21 cellular contexts compared by ENCODE assay signal in the genomic region with DNA sequence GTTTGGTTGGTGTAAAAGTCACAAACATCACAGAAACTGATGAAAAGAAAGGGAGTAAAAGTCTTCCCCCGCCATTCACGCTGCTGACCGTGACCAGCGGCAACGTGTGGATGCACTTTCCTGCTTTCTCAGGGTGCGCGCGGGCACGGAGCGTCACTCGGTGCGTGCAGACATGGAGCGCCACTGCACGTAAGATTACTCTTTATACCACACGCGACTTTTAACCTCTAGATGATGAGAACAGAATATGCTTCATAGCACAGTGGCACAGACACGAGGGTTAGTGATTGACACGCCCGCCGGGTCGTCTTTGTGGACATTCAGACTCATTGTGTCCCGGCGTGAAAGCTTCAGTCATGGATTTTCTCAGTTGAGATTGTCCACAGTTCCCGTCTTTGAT. TPM values are rescaled to one million over a fixed set of nuclear protein-coding genes. Genes with fewer than 3 reads are reported as not detected.
DNase-seq lines count a peak whose midpoint lies in the region; ATAC-seq and TF ChIP-seq lines count a peak whose summit lies in the region.
"Had no signal": no experiment of that assay in that cellular context is flagged by ENCODE, and none has a peak within 500 bp of the region (broad histone marks: within the 10 kb centered on the region; RNA-seq: fewer than 3 reads in every experiment).

No MANE protein-coding gene starts in this region.

- no peak overlapping the region for H2BK12ac ChIP-seq in trophoblast cell (ENCODE audit: low read length)

- POLR2A ChIA-PET in activated naive CD8-positive, alpha-beta T cell treated with anti-CD3 and anti-CD28 coated beads, Interleukin-2, amount 10 ng/mL, durations not matched to agents 7 days and 5 days (lab: Charles Lee): no interaction called here

- TF ChIP-seq CTCF in RWPE2 (IDR thresholded peaks at IDR 0.05; ENCODE audit: poor library complexity, severe bottlenecking): no peak

- no peaks in the 10 kb centered on the region for H3K27me3 Mint-ChIP-seq in activated naive CD8-positive, alpha-beta T cell treated with anti-CD3 and anti-CD28 coated beads, Interleukin-2, amount 10 ng/mL, durations not matched to agents 7 days and 5 days
- H3K27me3 Mint-ChIP-seq in activated naive CD8-positive, alpha-beta T cell treated with anti-CD3 and anti-CD28 coated beads, Interleukin-2, amount 50 U/mL, for 24 hours: no peaks in the 10 kb centered on the region
- H3K27me3 Mint-ChIP-seq: CD4-positive, CD25-positive, alpha-beta regulatory T cell; IgD-negative memory B cell had no signal

- H3K79me2 ChIP-seq in trophoblast cell (ENCODE audit: control insufficient read depth, insufficient read depth, low read length, poor library complexity): no peaks in the 10 kb centered on the region

- no peak overlapping the region for H3K18ac ChIP-seq in trophoblast cell (ENCODE audit: low read length)

- H3K27me3 ChIP-seq in RWPE2 (ENCODE audit: insufficient read depth, poor library complexity, severe bottlenecking) (no peaks in the 10 kb centered on the region), trophoblast cell (ENCODE audit: insufficient read depth, low read length) (no peaks in the 10 kb centered on the region)

- H3K79me1 ChIP-seq in trophoblast cell (ENCODE audit: low read length): no peaks in the 10 kb centered on the region

- H3K4ac ChIP-seq in trophoblast cell (ENCODE audit: low read depth, low read length): no peak overlapping the region

- no peak overlapping the region for H2BK120ac ChIP-seq in trophoblast cell (ENCODE audit: insufficient read depth, low read length, poor library complexity)

- ATAC-seq in activated naive CD8-positive, alpha-beta T cell treated with anti-CD3 and anti-CD28 coated beads, Interleukin-2, amount 10 ng/mL, durations not matched to agents 7 days and 5 days (ENCODE audit: low read depth): no peak
- ATAC-seq in activated naive CD8-positive, alpha-beta T cell treated with anti-CD3 and anti-CD28 coated beads, Interleukin-2, amount 50 U/mL, for 24 hours: no peak
- no peak for ATAC-seq in RWPE2 (ENCODE audit: low read depth)
- ATAC-seq in GM19324 (IDR thresholded peaks at IDR 0.05; ENCODE audit: low FRiP score, unreplicated experiment): no peak
- ATAC-seq: HCT116, Right ventricle myocardium inferior had no signal

- no peaks in the 10 kb centered on the region for H3K4me1 Mint-ChIP-seq in activated naive CD8-positive, alpha-beta T cell treated with anti-CD3 and anti-CD28 coated beads, Interleukin-2, amount 10 ng/mL, durations not matched to agents 7 days and 5 days
- no peaks in the 10 kb centered on the region for H3K4me1 Mint-ChIP-seq in activated naive CD8-positive, alpha-beta T cell treated with anti-CD3 and anti-CD28 coated beads, Interleukin-2, amount 50 U/mL, for 24 hours
- H3K4me1 Mint-ChIP-seq: CD4-positive, CD25-positive, alpha-beta regulatory T cell had no signal

- no peak overlapping the region for H3K27ac ChIP-seq in RWPE2 (ENCODE audit: poor library complexity, severe bottlenecking)
- no peak overlapping the region for H3K27ac ChIP-seq in trophoblast cell (ENCODE audit: low read depth, low read length)
- H3K27ac ChIP-seq: KMS-11 had no signal

- H3K27ac Mint-ChIP-seq in activated naive CD8-positive, alpha-beta T cell treated with anti-CD3 and anti-CD28 coated beads, Interleukin-2, amount 10 ng/mL, durations not matched to agents 7 days and 5 days: no peak overlapping the region
- H3K27ac Mint-ChIP-seq in activated naive CD8-positive, alpha-beta T cell treated with anti-CD3 and anti-CD28 coated beads, Interleukin-2, amount 50 U/mL, for 24 hours: no peak overlapping the region
- H3K27ac Mint-ChIP-seq: CD4-positive, CD25-positive, alpha-beta regulatory T cell; IgD-negative memory B cell had no signal

- no CpG with 5 or more reads among the region's 24 CpGs for WGBS in trophoblast cell (ENCODE audit: extremely low coverage, insufficient coverage, insufficient read length)

- H4K8ac ChIP-seq in trophoblast cell (ENCODE audit: low read depth, low read length): no peak overlapping the region

- H3K9me3 ChIP-seq in RWPE2 (ENCODE audit: severe bottlenecking) (no peaks in the 10 kb centered on the region), trophoblast cell (ENCODE audit: insufficient read depth, low read depth, low read length) (no peaks in the 10 kb centered on the region)

- no peak overlapping the region for H3K4me3 Mint-ChIP-seq in activated naive CD8-positive, alpha-beta T cell treated with anti-CD3 and anti-CD28 coated beads, Interleukin-2, amount 10 ng/mL, durations not matched to agents 7 days and 5 days
- H3K4me3 Mint-ChIP-seq in activated naive CD8-positive, alpha-beta T cell treated with anti-CD3 and anti-CD28 coated beads, Interleukin-2, amount 50 U/mL, for 24 hours: no peak overlapping the region
- H3K4me3 Mint-ChIP-seq: CD4-positive, CD25-positive, alpha-beta regulatory T cell; IgD-negative memory B cell had no signal

- no peak overlapping the region for H4K91ac ChIP-seq in trophoblast cell (ENCODE audit: low read depth, low read length)

- H3K36me3 Mint-ChIP-seq in activated naive CD8-positive, alpha-beta T cell treated with anti-CD3 and anti-CD28 coated beads, Interleukin-2, amount 10 ng/mL, durations not matched to agents 7 days and 5 days: no peaks in the 10 kb centered on the region
- peaks cover 21% of the 10 kb centered on the region for H3K36me3 Mint-ChIP-seq in activated naive CD8-positive, alpha-beta T cell treated with anti-CD3 and anti-CD28 coated beads, Interleukin-2, amount 50 U/mL, for 24 hours (ENCODE audit: low read depth)

- H3K4me1 ChIP-seq in RWPE2 (ENCODE audit: insufficient read depth, poor library complexity, severe bottlenecking) (no peaks in the 10 kb centered on the region), trophoblast cell (ENCODE audit: control insufficient read depth in 1 of 2, insufficient read depth in 2 of 2, low read length in 2 of 2) (no peaks in the 10 kb centered on the region)

- H3K4me3 ChIP-seq in RWPE2 (ENCODE audit: severe bottlenecking) (no peak overlapping the region), trophoblast cell (ENCODE audit: low read depth, low read length) (peak overlapping the region; percentile 31)

- H3K36me3 ChIP-seq in RWPE2 (ENCODE audit: low read depth) (peaks cover 43% of the 10 kb centered on the region), trophoblast cell (ENCODE audit: control insufficient read depth in 1 of 2, insufficient read depth in 2 of 2, low read length in 2 of 2) (peaks cover 38 to 44% of the 10 kb centered on the region in 2 experiments)

- no peak overlapping the region for H2BK5ac ChIP-seq in trophoblast cell (ENCODE audit: low read depth, low read length, poor library complexity)

- H3K4me2 ChIP-seq in trophoblast cell (ENCODE audit: low read length): no peak overlapping the region
- H3K4me2 ChIP-seq: KMS-11 had no signal

- no peak overlapping the region for H3K23ac ChIP-seq in trophoblast cell (ENCODE audit: low read length)

- peak; percentile 17 for DNase-seq in activated naive CD8-positive, alpha-beta T cell treated with anti-CD3 and anti-CD28 coated beads, Interleukin-2, amount 10 ng/mL, durations not matched to agents 7 days and 5 days
- DNase-seq in activated naive CD8-positive, alpha-beta T cell treated with anti-CD3 and anti-CD28 coated beads, Interleukin-2, amount 50 U/mL, for 24 hours: no peak
- DNase-seq in RWPE2 (ENCODE audit: low spot score) (peak; percentile 47), trophoblast cell (no peak), amygdala (lab: John Stamatoyannopoulos, UW) (no peak), MV-4-11 (lab: John Stamatoyannopoulos, UW) (no peak)
- DNase-seq: 8988T; ACHN; CD4-positive, CD25-positive, alpha-beta regulatory T cell; DMS153; DND-41; NCI-H1092 treated with DMSO at 0.1 percent for 48 hours; NCI-H187 treated with DMSO at 0.1 percent for 48 hours; NCI-H345; NCI-H510A treated with DMSO at 0.1 percent for 48 hours; NCI-H774 had no signal

- H3K9me3 Mint-ChIP-seq in activated naive CD8-positive, alpha-beta T cell treated with anti-CD3 and anti-CD28 coated beads, Interleukin-2, amount 10 ng/mL, durations not matched to agents 7 days and 5 days: no peaks in the 10 kb centered on the region
- no peaks in the 10 kb centered on the region for H3K9me3 Mint-ChIP-seq in activated naive CD8-positive, alpha-beta T cell treated with anti-CD3 and anti-CD28 coated beads, Interleukin-2, amount 50 U/mL, for 24 hours
- H3K9me3 Mint-ChIP-seq: CD4-positive, CD25-positive, alpha-beta regulatory T cell; IgD-negative memory B cell had no signal

- no peak overlapping the region for H2AK5ac ChIP-seq in trophoblast cell (ENCODE audit: low read length)

- no peak overlapping the region for H3K14ac ChIP-seq in trophoblast cell (ENCODE audit: low read length)

- H3K9ac ChIP-seq in trophoblast cell (ENCODE audit: low read length): no peak overlapping the region
- H3K9ac ChIP-seq: KMS-11 had no signal

- H2AFZ ChIP-seq in trophoblast cell (ENCODE audit: insufficient read depth, low read length, poor library complexity): no peak overlapping the region

- no peak overlapping the region for H4K12ac ChIP-seq in trophoblast cell (ENCODE audit: low read depth, low read length)

RNA-seq across cellular contexts. Expression of a gene that starts 15.7 kb away (rescaled TPM):
- total RNA-seq in activated naive CD8-positive, alpha-beta T cell treated with anti-CD3 and anti-CD28 coated beads, Interleukin-2, amount 10 ng/mL, durations not matched to agents 7 days and 5 days: 10 to 100 TPM; 33.8 to 35.7 TPM
- 6.8 and 7.2 TPM in 2 replicates for polyA plus RNA-seq in trophoblast cell (2013)

Comparison
In these comparisons a context has a peak if more than half of its experiments do, and no peak if none do; other contexts are left out.
1. DNase-seq: peak in activated naive CD8-positive, alpha-beta T cell treated with anti-CD3 and anti-CD28 coated beads, Interleukin-2, amount 10 ng/mL, durations not matched to agents 7 days and 5 days (single experiment) and RWPE2 (single experiment); none in activated naive CD8-positive, alpha-beta T cell treated with anti-CD3 and anti-CD28 coated beads, Interleukin-2, amount 50 U/mL, for 24 hours (single experiment), trophoblast cell (0 of 2), amygdala (0 of 56) and MV-4-11 (single experiment).